10 cellular contexts compared by ENCODE assay signal in genomic region chr12:114812858-114813761, GRCh38.
DNase-seq lines count a peak whose midpoint lies in the region; ATAC-seq and TF ChIP-seq lines count a peak whose summit lies in the region.
"Had no signal": no experiment of that assay in that cellular context is flagged by ENCODE, and none has a peak within 500 bp of the region (broad histone marks: within the 10 kb centered on the region; RNA-seq: fewer than 3 reads in every experiment).

No MANE protein-coding gene starts in this region.

- WGBS in lung, 2 donors: 13 to 16% methylated on average over 19 of the region's 19 CpGs

- H3K4me1 ChIP-seq in adipocyte (ENCODE audit: control insufficient read depth, insufficient read depth, low read length) (no peaks in the 10 kb centered on the region), lung (ENCODE audit: control insufficient read depth in 2 of 2, insufficient read depth in 2 of 2, low read length in 2 of 2) (no peaks in the 10 kb centered on the region), uterus (no peaks in the 10 kb centered on the region)

- H3K36me3 ChIP-seq in adipocyte (ENCODE audit: control insufficient read depth, insufficient read depth, low read length, severe bottlenecking) (no peaks in the 10 kb centered on the region), lung (ENCODE audit: control insufficient read depth in 2 of 2, insufficient read depth in 2 of 2, low read length in 2 of 2) (no peaks in the 10 kb centered on the region), uterus (no peaks in the 10 kb centered on the region)

- ATAC-seq in lung (ENCODE audit: insufficient read depth, low FRiP score) (peak; percentile 34), HG03469 (IDR thresholded peaks at IDR 0.05; ENCODE audit: unreplicated experiment) (no peak), GM18870 (IDR thresholded peaks at IDR 0.05; ENCODE audit: unreplicated experiment) (no peak)

- H3K9me3 ChIP-seq in adipocyte (ENCODE audit: control insufficient read depth, low read length) (no peaks in the 10 kb centered on the region), lung (ENCODE audit: control insufficient read depth in 2 of 2, insufficient read depth in 1 of 2, low read length in 1 of 2) (no peaks in the 10 kb centered on the region), uterus (no peaks in the 10 kb centered on the region)

- H3K27ac ChIP-seq in lung (ENCODE audit: low read depth in 1 of 2, low read length in 1 of 2) (peak overlapping the region in 1 of 2 donors; percentile 59), uterus (peak overlapping the region; percentile 66 to 76)

- TF ChIP-seq CTCF in lung (IDR thresholded peaks at IDR 0.05; ENCODE audit: control extremely low read depth, extremely low read depth) (no peak), uterus (IDR thresholded peaks at IDR 0.05) (no peak)

- intact Hi-C loops in uterus (cut with DNase I; ENCODE audit: low total_unique reads): no loop called here

- no peak overlapping the region for H3K9ac ChIP-seq in adipocyte (ENCODE audit: low read length)

- DNase-seq in SHP77 (lab: John Stamatoyannopoulos, UW) (peak; percentile 15 to 23), SHP77 treated with DMSO at 0.1 percent for 48 hours (lab: John Stamatoyannopoulos, UW) (no peak), adipocyte (ENCODE audit: low read depth) (peak; percentile 74), lung (ENCODE audit: low spot score) (no peak), uterus (peak; percentile 14 to 64)
- no peak for DNase-seq in activated CD8-positive, alpha-beta memory T cell treated with anti-CD3 and anti-CD28 coated beads, Interleukin-2, amount 50 U/mL, for 48 hours
- DNase-seq: AML-193; stimulated activated naive CD4-positive, alpha-beta T cell had no signal

- TF ChIP-seq POLR2A in uterus (IDR thresholded peaks at IDR 0.05): no peak

- H3K27me3 ChIP-seq in adipocyte (replicated peaks; ENCODE audit: control insufficient read depth, insufficient read depth, low read length): no peaks in the 10 kb centered on the region
- no peaks in the 10 kb centered on the region for H3K27me3 ChIP-seq in lung (ENCODE audit: control insufficient read depth, insufficient read depth)
- no peaks in the 10 kb centered on the region for H3K27me3 ChIP-seq in uterus

- H3K4me3 ChIP-seq in adipocyte (ENCODE audit: low read length) (no peak overlapping the region), lung (no peak overlapping the region), uterus (peak overlapping the region in 1 of 2 donors; percentile 19)

Comparison
In these comparisons a context has a peak if more than half of its experiments do, and no peak if none do; other contexts are left out.
1. DNase-seq: peak in SHP77 (2 of 2), adipocyte (single experiment) and uterus (2 of 2); none in SHP77 treated with DMSO at 0.1 percent for 48 hours (single experiment), lung (single experiment) and activated CD8-positive, alpha-beta memory T cell treated with anti-CD3 and anti-CD28 coated beads, Interleukin-2, amount 50 U/mL, for 48 hours (single experiment).